ENCODE assay signal across 8 cellular contexts in genomic region chr4:112321768-112322684, GRCh38. TPM values are rescaled to one million over a fixed set of nuclear protein-coding genes. Genes with fewer than 3 reads are reported as not detected.
DNase-seq lines count a peak whose midpoint lies in the region; ATAC-seq and TF ChIP-seq lines count a peak whose summit lies in the region.

No MANE protein-coding gene starts in this region.

- H3K4me3 ChIP-seq in RWPE2 (ENCODE audit: severe bottlenecking) (no peak overlapping the region), gastroesophageal sphincter (peak overlapping the region in 1 of 2 donors; percentile 22), upper lobe of left lung (no peak overlapping the region)

- intact Hi-C loops in posterior cingulate gyrus (cut with DNase I), result no loop called here

- TF ChIP-seq EP300 in gastroesophageal sphincter (IDR thresholded peaks at IDR 0.05) (no peak), upper lobe of left lung (IDR thresholded peaks at IDR 0.05) (no peak)

- peak; percentile 95 for TF ChIP-seq CTCF in RWPE2 (IDR thresholded peaks at IDR 0.05; ENCODE audit: poor library complexity, severe bottlenecking)
- peak; percentile 71 to 88 (median 76) for TF ChIP-seq CTCF in gastroesophageal sphincter (IDR thresholded peaks at IDR 0.05)
- peak; percentile 57 to 77 (median 74) for TF ChIP-seq CTCF in upper lobe of left lung (IDR thresholded peaks at IDR 0.05)

- H3K36me3 ChIP-seq in RWPE2 (ENCODE audit: low read depth) (no peaks in the 10 kb centered on the region), gastroesophageal sphincter (peaks cover 0 to 40% of the 10 kb centered on the region in 2 donors), upper lobe of left lung (peaks cover 0 to 15% (median 4%) of the 10 kb centered on the region in 4 donors)

- H3K9me3 ChIP-seq in RWPE2 (ENCODE audit: severe bottlenecking) (no peaks in the 10 kb centered on the region), gastroesophageal sphincter (no peaks in the 10 kb centered on the region), upper lobe of left lung (no peaks in the 10 kb centered on the region)

- TF ChIP-seq POLR2A in gastroesophageal sphincter (IDR thresholded peaks at IDR 0.05) (no peak), upper lobe of left lung (IDR thresholded peaks at IDR 0.05) (no peak)

- H3K4me1 ChIP-seq in RWPE2 (ENCODE audit: insufficient read depth, poor library complexity, severe bottlenecking) (no peaks in the 10 kb centered on the region), gastroesophageal sphincter (peaks cover 0 to 7% (median 0%) of the 10 kb centered on the region in 3 donors), upper lobe of left lung (peaks cover 0 to 8% (median 3%) of the 10 kb centered on the region in 4 donors)

- H3K27me3 ChIP-seq in RWPE2 (ENCODE audit: insufficient read depth, poor library complexity, severe bottlenecking) (no peaks in the 10 kb centered on the region), gastroesophageal sphincter (no peaks in the 10 kb centered on the region), upper lobe of left lung (no peaks in the 10 kb centered on the region)

- DNase-seq in D341Med (ENCODE audit: low spot score) (peak; percentile 48), HS-27A (ENCODE audit: low read depth) (peak; percentile 36), RWPE2 (ENCODE audit: low spot score) (no peak), posterior cingulate gyrus (peak in 6 of 10 donors; percentile 21 to 65 (median 63)), upper lobe of left lung (peak in 1 of 2 donors; percentile 74), HuH-7 (ENCODE audit: low spot score) (no peak)
- peak; percentile 65 for DNase-seq in activated T-helper 9 cell treated with anti-CD3 and anti-CD28 coated beads, Interleukin-2, amount 50 U/mL, for 16 hours (ENCODE audit: low read depth)

- 16 to 19% methylated on average over 4 of the region's 4 CpGs for WGBS in gastroesophageal sphincter (ENCODE audit: low coverage in 1 of 2), 2 donors
- WGBS in upper lobe of left lung, 2 donors, result 20 to 28% methylated on average over 4 of the region's 4 CpGs

- no peak for ATAC-seq in RWPE2 (ENCODE audit: low read depth)
- no peak for ATAC-seq in gastroesophageal sphincter
- ATAC-seq in upper lobe of left lung (ENCODE audit: low FRiP score in 2 of 2), result peak; percentile 73 to 82

- H3K27ac ChIP-seq in RWPE2 (ENCODE audit: poor library complexity, severe bottlenecking) (no peak overlapping the region), gastroesophageal sphincter (no peak overlapping the region), upper lobe of left lung (no peak overlapping the region)

RNA-seq across cellular contexts. Expression of gene ALPK1, which starts 24.9 kb away (rescaled TPM):
- total RNA-seq in gastroesophageal sphincter (10 to 100 TPM; 12.1 to 23.7 (median 16.3) TPM), upper lobe of left lung (10 to 100 TPM; 22.7 to 68.0 (median 35.6) TPM)

RNA-seq across cellular contexts. Expression of gene TIFA, which starts 36.3 kb away (rescaled TPM):
- 10 to 100 TPM in 2 of 4 donors, 1 to 10 TPM in 2; 5.1 to 17.1 (median 9.8) TPM for total RNA-seq in gastroesophageal sphincter
- 10 to 100 TPM in 1 of 6 donors, 1 to 10 TPM in 5; 1.3 to 14.5 (median 7.6) TPM for total RNA-seq in upper lobe of left lung

Comparison
In these comparisons a context has a peak if more than half of its experiments do, and no peak if none do; other contexts are left out.
1. DNase-seq: peak in D341Med (single experiment), HS-27A (single experiment), activated T-helper 9 cell treated with anti-CD3 and anti-CD28 coated beads, Interleukin-2, amount 50 U/mL, for 16 hours (single experiment) and posterior cingulate gyrus (6 of 10); none in RWPE2 (single experiment) and HuH-7 (single experiment).
2. ATAC-seq: peak in upper lobe of left lung (2 of 2); none in RWPE2 (single experiment) and gastroesophageal sphincter (single experiment).
3. Peak in every context shown above with its lines, with median percentiles within 50 percentile points of each other: CTCF ChIP-seq.